Comparison of ENCODE assay signal across 8 cellular contexts in genomic region chr20:6122873-6123649, GRCh38. TPM values are rescaled to one million over a fixed set of nuclear protein-coding genes. Genes with fewer than 3 reads are reported as not detected.
A peak's percentile ranks its signal among the peaks of the same experiment; 100 is the strongest.
DNase-seq lines count a peak whose midpoint lies in the region; ATAC-seq and TF ChIP-seq lines count a peak whose summit lies in the region.

FERMT1 (minus strand) TSS chr20:6123030; CDS start chr20:6119554, 3,476 bp downstream.

- H3K36me3 Mint-ChIP-seq in activated CD4-positive, alpha-beta T cell treated with anti-CD3 and anti-CD28 coated beads for 36 hours (ENCODE audit: low read depth): no peaks in the 10 kb centered on the region
- no peaks in the 10 kb centered on the region for H3K36me3 Mint-ChIP-seq in activated naive CD8-positive, alpha-beta T cell

- WGBS in psoas muscle, 3 donors: 4 to 7% (median 6%) methylated on average over 42 to 55 of the region's 55 CpGs

- H3K4me1 ChIP-seq in psoas muscle: no peaks in the 10 kb centered on the region

- no peak for TF ChIP-seq CTCF in psoas muscle (IDR thresholded peaks at IDR 0.05)

- H3K27ac Mint-ChIP-seq in activated CD4-positive, alpha-beta T cell treated with anti-CD3 and anti-CD28 coated beads for 36 hours: no peak within 1 kb of the TSS
- H3K27ac Mint-ChIP-seq in activated naive CD8-positive, alpha-beta T cell: no peak within 1 kb of the TSS

- DNase-seq in activated CD4-positive, alpha-beta T cell treated with anti-CD3 and anti-CD28 coated beads for 36 hours: peak; percentile 73
- no peak for DNase-seq in activated CD4-positive, alpha-beta T cell treated with anti-CD3 and anti-CD28 coated beads, Interleukin-2, amount 50 U/mL, for 4 hours
- peak; percentile 88 for DNase-seq in NCI-H748 (lab: John Stamatoyannopoulos, UW; ENCODE audit: unreplicated experiment)
- DNase-seq in left cardiac atrium: peak; percentile 65
- peak; percentile 50 to 64 for DNase-seq in psoas muscle
- DNase-seq in NCI-H446 (lab: John Stamatoyannopoulos, UW): no peak

- CTCF ChIA-PET in activated CD4-positive, alpha-beta T cell treated with anti-CD3 and anti-CD28 coated beads for 36 hours (lab: Charles Lee): interaction anchor here (1.0 kb wide), 1 partner anchor 593 kb away, joined by 6 read pairs; no protein-coding TSS in a partner anchor

- H3K9me3 Mint-ChIP-seq in activated CD4-positive, alpha-beta T cell treated with anti-CD3 and anti-CD28 coated beads for 36 hours (ENCODE audit: low read depth): no peaks in the 10 kb centered on the region
- H3K9me3 Mint-ChIP-seq in activated naive CD8-positive, alpha-beta T cell (ENCODE audit: low read depth): no peaks in the 10 kb centered on the region

- no peak within 1 kb of the TSS for H3K27ac ChIP-seq in psoas muscle

- peaks cover 0 to 38% (median 0%) of the 10 kb centered on the region in 3 donors for H3K27me3 ChIP-seq in psoas muscle (ENCODE audit: insufficient read depth in 3 of 3, low read length in 2 of 3)

- no peaks in the 10 kb centered on the region for H3K9me3 ChIP-seq in psoas muscle

- peak within 1 kb of the TSS; percentile 62 for H3K4me3 ChIP-seq in psoas muscle

- H3K4me3 Mint-ChIP-seq in activated CD4-positive, alpha-beta T cell treated with anti-CD3 and anti-CD28 coated beads for 36 hours: peak within 1 kb of the TSS; percentile 34
- peak within 1 kb of the TSS; percentile 74 for H3K4me3 Mint-ChIP-seq in activated naive CD8-positive, alpha-beta T cell

- peaks cover 35% of the 10 kb centered on the region for H3K27me3 Mint-ChIP-seq in activated CD4-positive, alpha-beta T cell treated with anti-CD3 and anti-CD28 coated beads for 36 hours
- H3K27me3 Mint-ChIP-seq in activated naive CD8-positive, alpha-beta T cell: peaks cover 26% of the 10 kb centered on the region

- no peaks in the 10 kb centered on the region for H3K36me3 ChIP-seq in psoas muscle (ENCODE audit: insufficient read depth in 1 of 2, low read depth in 1 of 2)

- H3K4me1 Mint-ChIP-seq in activated CD4-positive, alpha-beta T cell treated with anti-CD3 and anti-CD28 coated beads for 36 hours: peaks cover 4% of the 10 kb centered on the region
- peaks cover 6% of the 10 kb centered on the region for H3K4me1 Mint-ChIP-seq in activated naive CD8-positive, alpha-beta T cell (ENCODE audit: low read depth)

- ATAC-seq in activated CD4-positive, alpha-beta T cell treated with anti-CD3 and anti-CD28 coated beads for 36 hours: peak; percentile 95
- ATAC-seq in HG03045 (IDR thresholded peaks at IDR 0.05; ENCODE audit: unreplicated experiment): peak; percentile 55
- ATAC-seq in left cardiac atrium: peak; percentile 94 to 96
- ATAC-seq in psoas muscle: peak; percentile 56 to 84 (median 76)

- POLR2A ChIA-PET in activated CD4-positive, alpha-beta T cell treated with anti-CD3 and anti-CD28 coated beads for 36 hours (lab: Charles Lee): no interaction called here

- intact Hi-C loops in activated CD4-positive, alpha-beta T cell treated with anti-CD3 and anti-CD28 coated beads for 36 hours (cut with DNase I, micrococcal nuclease): no loop called here
- intact Hi-C loops in left cardiac atrium (cut with DNase I): no loop called here
- intact Hi-C loops in psoas muscle (cut with DNase I): no loop called here

RNA-seq across cellular contexts. Expression of gene FERMT1, which starts in this region (rescaled TPM):
- total RNA-seq in activated CD4-positive, alpha-beta T cell treated with anti-CD3 and anti-CD28 coated beads for 36 hours: under 1 TPM; 0.27 to 0.30 TPM
- total RNA-seq in left cardiac atrium (1 to 10 TPM; 1.1 to 1.5 TPM), psoas muscle (1 to 10 TPM in 1 of 4 donors, under 1 TPM in 3; 0.13 to 1.0 (median 0.38) TPM)
- polyA plus RNA-seq in psoas muscle: under 1 TPM; 0.03 to 0.06 (median 0.04) TPM

Comparison
In these comparisons a context has a peak if more than half of its experiments do, and no peak if none do; other contexts are left out.
1. Peak in DNase-seq and ATAC-seq in activated CD4-positive, alpha-beta T cell treated with anti-CD3 and anti-CD28 coated beads for 36 hours; RNA of the gene not detected or under 1 TPM.
2. DNase-seq: peak in NCI-H748 (single experiment), left cardiac atrium (single experiment) and psoas muscle (2 of 2); none in activated CD4-positive, alpha-beta T cell treated with anti-CD3 and anti-CD28 coated beads, Interleukin-2, amount 50 U/mL, for 4 hours (0 of 2) and NCI-H446 (0 of 2).
3. Peak in every context shown above with its lines, with median percentiles within 50 percentile points of each other: ATAC-seq.